In genomic region chr10:24958701-24959392, GRCh38 we compare ENCODE assay signal across 9 cellular contexts. TPM values are rescaled to one million over a fixed set of nuclear protein-coding genes. Genes with fewer than 3 reads are reported as not detected.
DNase-seq lines count a peak whose midpoint lies in the region; ATAC-seq and TF ChIP-seq lines count a peak whose summit lies in the region.
"Had no signal": no experiment of that assay in that cellular context is flagged by ENCODE, and none has a peak within 500 bp of the region (broad histone marks: within the 10 kb centered on the region; RNA-seq: fewer than 3 reads in every experiment).

No MANE protein-coding gene starts in this region.

- intact Hi-C loops in ascending aorta (cut with DNase I), result loop anchor here (5.0 kb wide), 2 partner anchors 58 to 103 kb away; partner anchors contain the start of genes ENKUR and THNSL1
- intact Hi-C loops in activated naive CD4-positive, alpha-beta T cell treated with anti-CD3 and anti-CD28 coated beads for 36 hours (cut with micrococcal nuclease), result no loop called here

- H3K9me3 ChIP-seq in CD8-positive, alpha-beta memory T cell (ENCODE audit: low read length), result no peaks in the 10 kb centered on the region
- H3K9me3 ChIP-seq in ascending aorta (no peaks in the 10 kb centered on the region), right atrium auricular region (no peaks in the 10 kb centered on the region)
- H3K9me3 ChIP-seq: SJCRH30 had no signal

- CTCF ChIA-PET in CD8-positive, alpha-beta memory T cell (lab: Charles Lee), result no interaction called here
- CTCF ChIA-PET in activated naive CD4-positive, alpha-beta T cell treated with anti-CD3 and anti-CD28 coated beads for 36 hours (lab: Charles Lee), result no interaction called here

- H3K27ac ChIP-seq in CD8-positive, alpha-beta memory T cell (ENCODE audit: low read depth, low read length), result peak overlapping the region; percentile 2
- H3K27ac ChIP-seq in ascending aorta (peak overlapping the region; percentile 64 to 65), right atrium auricular region (peak overlapping the region; percentile 58 to 81), rectal smooth muscle tissue (ENCODE audit: low read depth, low read length) (peak overlapping the region; percentile 63)
- H3K27ac ChIP-seq: SJCRH30 had no signal

- DNase-seq in CD8-positive, alpha-beta memory T cell, result no peak
- DNase-seq in ascending aorta (ENCODE audit: low spot score in 2 of 2) (no peak), right atrium auricular region (ENCODE audit: low spot score) (no peak)
- DNase-seq in activated naive CD4-positive, alpha-beta T cell treated with anti-CD3 and anti-CD28 coated beads for 36 hours, result no peak
- no peak for DNase-seq in activated effector memory CD4-positive, alpha-beta T cell treated with anti-CD3 and anti-CD28 coated beads, Interleukin-2, amount 50 U/mL, for 16 hours

- no peak for TF ChIP-seq CTCF in ascending aorta (IDR thresholded peaks at IDR 0.05)
- no peak for TF ChIP-seq CTCF in right atrium auricular region (IDR thresholded peaks at IDR 0.05)

- ATAC-seq in GM21526 (IDR thresholded peaks at IDR 0.05; ENCODE audit: low FRiP score, unreplicated experiment), result no peak
- ATAC-seq in GM19452 (IDR thresholded peaks at IDR 0.05; ENCODE audit: unreplicated experiment), result no peak

- H3K36me3 Mint-ChIP-seq in CD8-positive, alpha-beta memory T cell, result no peaks in the 10 kb centered on the region
- H3K36me3 Mint-ChIP-seq in activated naive CD4-positive, alpha-beta T cell treated with anti-CD3 and anti-CD28 coated beads for 36 hours (ENCODE audit: low read depth), result no peaks in the 10 kb centered on the region

- no peaks in the 10 kb centered on the region for H3K4me1 ChIP-seq in CD8-positive, alpha-beta memory T cell (ENCODE audit: insufficient read depth, low read length)
- H3K4me1 ChIP-seq in ascending aorta (peaks cover 0 to 8% of the 10 kb centered on the region in 2 donors), right atrium auricular region (peaks cover 0 to 15% of the 10 kb centered on the region in 2 donors), rectal smooth muscle tissue (ENCODE audit: control insufficient read depth, insufficient read depth, low read length) (peaks cover 14% of the 10 kb centered on the region)
- H3K4me1 ChIP-seq: SJCRH30 had no signal

- no peak overlapping the region for H3K9ac ChIP-seq in rectal smooth muscle tissue (ENCODE audit: low read length)

- H3K4me3 ChIP-seq in CD8-positive, alpha-beta memory T cell (ENCODE audit: low read length), result no peak overlapping the region
- H3K4me3 ChIP-seq in ascending aorta (peak overlapping the region in 1 of 2 donors; percentile 29), right atrium auricular region (no peak overlapping the region), rectal smooth muscle tissue (ENCODE audit: low read length) (no peak overlapping the region)
- H3K4me3 ChIP-seq: SJCRH30 had no signal

- H3K4me3 Mint-ChIP-seq in CD8-positive, alpha-beta memory T cell, result peak overlapping the region in 1 of 7 donors; percentile 29
- H3K4me3 Mint-ChIP-seq in activated naive CD4-positive, alpha-beta T cell treated with anti-CD3 and anti-CD28 coated beads for 36 hours, result no peak overlapping the region

- no peaks in the 10 kb centered on the region for H3K9me3 Mint-ChIP-seq in CD8-positive, alpha-beta memory T cell
- H3K9me3 Mint-ChIP-seq in activated naive CD4-positive, alpha-beta T cell treated with anti-CD3 and anti-CD28 coated beads for 36 hours, result no peaks in the 10 kb centered on the region

- peaks cover 0 to under 1% of the 10 kb centered on the region in 2 donors for H3K27me3 Mint-ChIP-seq in CD8-positive, alpha-beta memory T cell
- no peaks in the 10 kb centered on the region for H3K27me3 Mint-ChIP-seq in activated naive CD4-positive, alpha-beta T cell treated with anti-CD3 and anti-CD28 coated beads for 36 hours (ENCODE audit: low read depth)

- H3K36me3 ChIP-seq in CD8-positive, alpha-beta memory T cell (ENCODE audit: insufficient read depth, low read length), result no peaks in the 10 kb centered on the region
- H3K36me3 ChIP-seq in ascending aorta (no peaks in the 10 kb centered on the region), right atrium auricular region (no peaks in the 10 kb centered on the region), rectal smooth muscle tissue (ENCODE audit: control insufficient read depth, insufficient read depth, low read length) (no peaks in the 10 kb centered on the region)
- H3K36me3 ChIP-seq: SJCRH30 had no signal

- H3K27me3 ChIP-seq in CD8-positive, alpha-beta memory T cell (ENCODE audit: insufficient read depth, low read length, poor library complexity, severe bottlenecking), result no peaks in the 10 kb centered on the region
- H3K27me3 ChIP-seq in ascending aorta (no peaks in the 10 kb centered on the region), right atrium auricular region (no peaks in the 10 kb centered on the region), rectal smooth muscle tissue (ENCODE audit: control insufficient read depth, insufficient read depth, low read length) (no peaks in the 10 kb centered on the region)
- H3K27me3 ChIP-seq: SJCRH30 had no signal

- POLR2A ChIA-PET in CD8-positive, alpha-beta memory T cell (lab: Charles Lee), result no interaction called here

- H3K27ac Mint-ChIP-seq in CD8-positive, alpha-beta memory T cell, result no peak overlapping the region
- no peak overlapping the region for H3K27ac Mint-ChIP-seq in activated naive CD4-positive, alpha-beta T cell treated with anti-CD3 and anti-CD28 coated beads for 36 hours

- peaks cover 0 to 3% (median 0%) of the 10 kb centered on the region in 3 donors for H3K4me1 Mint-ChIP-seq in CD8-positive, alpha-beta memory T cell
- peaks cover 2% of the 10 kb centered on the region for H3K4me1 Mint-ChIP-seq in activated naive CD4-positive, alpha-beta T cell treated with anti-CD3 and anti-CD28 coated beads for 36 hours (ENCODE audit: low read depth)

RNA-seq across cellular contexts. Expression of gene PRTFDC1, which starts 6.4 kb away (rescaled TPM):
- 1 to 10 TPM; 1.5 to 1.6 TPM for total RNA-seq in CD8-positive, alpha-beta memory T cell
- 1.3 TPM for polyA plus RNA-seq in CD8-positive, alpha-beta memory T cell
- 3.6 TPM for total RNA-seq in ascending aorta
- total RNA-seq in right atrium auricular region, result 1 to 10 TPM; 4.0 to 5.6 TPM
- total RNA-seq in activated naive CD4-positive, alpha-beta T cell treated with anti-CD3 and anti-CD28 coated beads for 36 hours, result 1 to 10 TPM in 1 of 2 experiments, under 1 TPM in 1; 0.99 to 1.1 TPM

RNA-seq across cellular contexts. Expression of gene ENKUR, which starts 57.1 kb away (rescaled TPM):
- total RNA-seq in CD8-positive, alpha-beta memory T cell, result not detected
- not detected for polyA plus RNA-seq in CD8-positive, alpha-beta memory T cell
- not detected for total RNA-seq in ascending aorta
- total RNA-seq in right atrium auricular region, result not detected
- total RNA-seq in activated naive CD4-positive, alpha-beta T cell treated with anti-CD3 and anti-CD28 coated beads for 36 hours, result not detected
- total RNA-seq: SJCRH30 had no signal

RNA-seq across cellular contexts. Expression of gene THNSL1, which starts 57.6 kb away (rescaled TPM):
- total RNA-seq in CD8-positive, alpha-beta memory T cell, result 10 to 100 TPM in 1 of 2 experiments, 1 to 10 TPM in 1; 9.5 to 10.6 TPM
- 4.1 TPM for polyA plus RNA-seq in CD8-positive, alpha-beta memory T cell
- total RNA-seq in ascending aorta (0.64 TPM), right atrium auricular region (1 to 10 TPM; 1.1 to 2.1 TPM)
- total RNA-seq in activated naive CD4-positive, alpha-beta T cell treated with anti-CD3 and anti-CD28 coated beads for 36 hours, result 1 to 10 TPM; 6.3 to 7.1 TPM

Comparison
In these comparisons a context has a peak if more than half of its experiments do, and no peak if none do; other contexts are left out.
1. H3K27ac ChIP-seq: peak in every context shown above with its lines; median percentile 70 in right atrium auricular region; 64 in ascending aorta; 63 in rectal smooth muscle tissue; 2 in CD8-positive, alpha-beta memory T cell.